ENCODE assay signal across 1 cellular context in genomic region chr11:46106530-46107407, GRCh38.
A peak's percentile ranks its signal among the peaks of the same experiment; 100 is the strongest.
TF ChIP-seq lines count a peak whose summit lies in the region.

No MANE protein-coding gene starts in this region.

TF ChIP-seq in IMR-90, 13 proteins besides CTCF, POLR2A, EP300 and RAD21:
- TF ChIP-seq CEBPB (IDR thresholded peaks at IDR 0.05; ENCODE audit: low read depth, low read length): peak; percentile 34; the same call in 1 of the 2 replicates
- no peak for TF ChIP-seq CHD1 (IDR thresholded peaks at IDR 0.05; ENCODE audit: low read depth, low read length)
